Comparison of ENCODE assay signal across 8 cellular contexts in genomic region chr1:92298573-92299476, GRCh38. TPM values are rescaled to one million over a fixed set of nuclear protein-coding genes. Genes with fewer than 3 reads are reported as not detected.
DNase-seq lines count a peak whose midpoint lies in the region; ATAC-seq and TF ChIP-seq lines count a peak whose summit lies in the region.

GLMN (minus strand) TSS chr1:92298987; CDS start chr1:92297999, 988 bp downstream.
RPAP2 (plus strand) TSS chr1:92299059; CDS start chr1:92299074, 15 bp downstream.

- H3K27ac ChIP-seq in colonic mucosa = peak within 1 kb of the TSS; percentile 90
- peak within 1 kb of the TSS; percentile 90 to 96 for H3K27ac ChIP-seq in left lung

- H3K4me1 ChIP-seq in colonic mucosa (no peaks in the 10 kb centered on the region), left lung (peaks cover 0 to 25% of the 10 kb centered on the region in 2 donors)

- TF ChIP-seq POLR2A in GM19099 (IDR thresholded peaks at IDR 0.05; ENCODE audit: extremely low read depth, insufficient read length, low read depth) = peak; percentile 96

- POLR2A ChIA-PET in BJ (lab: Charles Lee) = no interaction called here

- CTCF ChIA-PET in BJ (lab: Yijun Ruan, JAX) = interaction anchor here (1.6 kb wide), 1 partner anchor 11 kb away, joined by 4 read pairs; no protein-coding TSS in a partner anchor

- peak; percentile 92 for ATAC-seq in HG03378 (IDR thresholded peaks at IDR 0.05; ENCODE audit: unreplicated experiment)
- ATAC-seq in left lung = peak; percentile 100

- intact Hi-C loops in colonic mucosa (cut with DNase I) (no loop called here), left lung (cut with DNase I) (no loop called here)

- peak within 1 kb of the TSS; percentile 92 to 96 for H3K9ac ChIP-seq in colonic mucosa (ENCODE audit: low read depth in 2 of 2, low read length in 2 of 2)

- H3K36me3 ChIP-seq in BJ (ENCODE audit: control insufficient read depth, insufficient read depth, low read length) (no peaks in the 10 kb centered on the region), colonic mucosa (no peaks in the 10 kb centered on the region), left lung (peaks cover 0 to 13% of the 10 kb centered on the region in 2 donors)

- H3K27me3 ChIP-seq in BJ (ENCODE audit: control insufficient read depth, insufficient read depth, low read length) (no peaks in the 10 kb centered on the region), colonic mucosa (no peaks in the 10 kb centered on the region), left lung (no peaks in the 10 kb centered on the region)

- TF ChIP-seq CTCF in BJ (IDR thresholded peaks at IDR 0.05; ENCODE audit: insufficient read depth, low read depth, low read length) (peak; percentile 42), colonic mucosa (IDR thresholded peaks at IDR 0.05) (no peak), left lung (IDR thresholded peaks at IDR 0.05) (no peak)

- H3K9me3 ChIP-seq in colonic mucosa = no peaks in the 10 kb centered on the region
- no peaks in the 10 kb centered on the region for H3K9me3 ChIP-seq in left lung

- H3K4me3 ChIP-seq in BJ (ENCODE audit: low read depth, low read length) (peak within 1 kb of the TSS; percentile 92), colonic mucosa (peak within 1 kb of the TSS; percentile 78), left lung (peak within 1 kb of the TSS; percentile 65 to 84)

- DNase-seq in BJ (ENCODE audit: low read depth) (peak; percentile 53), NCI-H460 (ENCODE audit: extremely low read depth, low read depth) (peak; percentile 70), colonic mucosa (peak; percentile 82), left lung (peak; percentile 86 to 97)
- DNase-seq in activated CD4-positive, alpha-beta T cell treated with anti-CD3 and anti-CD28 coated beads for 48 hours = peak; percentile 80
- peak; percentile 56 for DNase-seq in stimulated activated CD4-positive, alpha-beta T cell treated with anti-CD3 and anti-CD28 coated beads, Interleukin-2, amount 100 ng/mL, for 4 hours (ENCODE audit: low read depth)

RNA-seq across cellular contexts. Expression of gene GLMN, which starts in this region (rescaled TPM):
- 1.3 and 3.5 TPM in 2 replicates for polyA plus RNA-seq in BJ (2011; rRNA removed)
- 0.62 and 0.98 TPM in 2 replicates for polyA minus RNA-seq in BJ (2011; rRNA and poly(A)+ RNA removed)
- 9.0 and 14.6 TPM in 2 replicates for total RNA-seq in NCI-H460 (2014; rRNA removed; shearing (Covaris generic))
- 30.7 and 33.5 TPM in 2 replicates for polyA plus RNA-seq in NCI-H460 (2014; cell fraction: nucleus; rRNA removed)
- total RNA-seq in colonic mucosa (1 to 10 TPM; 5.4 to 6.3 TPM), left lung (1 to 10 TPM; 5.9 to 8.3 TPM)

RNA-seq across cellular contexts. Expression of gene RPAP2, which starts in this region (rescaled TPM):
- polyA plus RNA-seq in BJ (2011; rRNA removed) = 4.0 and 11.7 TPM in 2 replicates
- polyA minus RNA-seq in BJ (2011; rRNA and poly(A)+ RNA removed) = 2.3 and 6.0 TPM in 2 replicates
- 27.3 and 31.0 TPM in 2 replicates for total RNA-seq in NCI-H460 (2014; rRNA removed; shearing (Covaris generic))
- polyA plus RNA-seq in NCI-H460 (2014; cell fraction: nucleus; rRNA removed) = 3.3 and 17.5 TPM in 2 replicates
- total RNA-seq in colonic mucosa = 10 to 100 TPM; 16.7 to 23.5 TPM
- 10 to 100 TPM; 19.3 to 22.7 TPM for total RNA-seq in left lung

Comparison
In these comparisons a context has a peak if more than half of its experiments do, and no peak if none do; other contexts are left out.
1. Peak in every context shown above with its lines: DNase-seq, ATAC-seq, H3K4me3 ChIP-seq and H3K27ac ChIP-seq.